ENCODE assay signal across 15 cellular contexts in the genomic region with DNA sequence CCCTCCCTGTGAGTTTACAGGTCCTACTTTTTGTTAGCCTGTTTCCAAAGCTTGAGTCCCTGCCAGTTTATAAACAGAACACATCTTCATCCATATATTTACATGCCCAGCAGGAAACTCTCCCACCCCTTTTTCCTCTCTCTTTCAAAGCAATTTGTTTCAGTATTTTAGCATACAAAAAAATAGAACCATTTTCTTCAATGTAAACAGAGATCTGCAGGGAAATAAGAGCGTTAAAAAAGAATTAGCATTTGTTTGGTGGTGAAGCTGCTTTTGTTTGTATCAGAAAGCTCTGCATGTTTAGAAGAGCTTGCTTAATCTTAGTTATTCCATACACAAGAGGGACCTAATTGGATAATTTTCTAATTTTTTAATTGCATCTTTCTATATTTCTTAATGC.
DNase-seq lines count a peak whose midpoint lies in the region; ATAC-seq and TF ChIP-seq lines count a peak whose summit lies in the region.
"Had no signal": no experiment of that assay in that cellular context is flagged by ENCODE, and none has a peak within 500 bp of the region (broad histone marks: within the 10 kb centered on the region; RNA-seq: fewer than 3 reads in every experiment).

No MANE protein-coding gene starts in this region.

- H3K4me1 ChIP-seq in HUES48 (ENCODE audit: control insufficient read depth, insufficient read depth, low read length) (peaks cover 41% of the 10 kb centered on the region), NT2/D1 (ENCODE audit: insufficient read depth, insufficient read length) (no peaks in the 10 kb centered on the region), iPS-20b (ENCODE audit: insufficient read depth, low read length) (peaks cover 33% of the 10 kb centered on the region; the same call in 1 of the 2 replicates), adrenal gland (replicated peaks in 1 of 2) (no peaks in the 10 kb centered on the region)

- no peak for ATAC-seq in HG02938 (IDR thresholded peaks at IDR 0.05; ENCODE audit: unreplicated experiment)
- no peak for ATAC-seq in HG03095 (IDR thresholded peaks at IDR 0.05; ENCODE audit: unreplicated experiment)

- no peak for TF ChIP-seq CTCF in adrenal gland (IDR thresholded peaks at IDR 0.05)

- peak; percentile 83 for DNase-seq in NCI-H146 (lab: John Stamatoyannopoulos, UW)
- DNase-seq in NT2/D1 (ENCODE audit: low read depth, low spot score): peak; percentile 15
- DNase-seq in adrenal gland: no peak
- DNase-seq: DMS53, KBM-7, MV-4-11, NCI-H1694, NCI-H2171 treated with DMSO at 0.1 percent for 48 hours, NCI-H510A treated with DMSO at 0.1 percent for 48 hours, RPMI8226, SIG-M5 had no signal

- no peak overlapping the region for H3K9ac ChIP-seq in HUES48 (ENCODE audit: low read depth, low read length)
- no peak overlapping the region for H3K9ac ChIP-seq in NT2/D1 (ENCODE audit: insufficient read length, low read depth)
- no peak overlapping the region for H3K9ac ChIP-seq in iPS-20b (ENCODE audit: low read depth, low read length)

- H3K4me3 ChIP-seq in HUES48 (ENCODE audit: low read depth, low read length): 0 out of 2 replicates have a peak overlapping the region, but pooled peaks have one; percentile 2
- no peak overlapping the region for H3K4me3 ChIP-seq in NT2/D1 (ENCODE audit: insufficient read length, low read depth)
- peak overlapping the region; percentile 6; the same call in 1 of the 2 replicates for H3K4me3 ChIP-seq in iPS-20b (ENCODE audit: low read length)
- no peak overlapping the region for H3K4me3 ChIP-seq in adrenal gland

- WGBS in adrenal gland, 4 donors: 29 to 38% (median 33%) methylated on average over 1 of the region's 1 CpG

- no peaks in the 10 kb centered on the region for H3K27me3 ChIP-seq in HUES48 (ENCODE audit: control insufficient read depth, insufficient read depth, low read length)
- no peaks in the 10 kb centered on the region for H3K27me3 ChIP-seq in NT2/D1 (ENCODE audit: insufficient read depth, insufficient read length)
- no peaks in the 10 kb centered on the region for H3K27me3 ChIP-seq in iPS-20b (ENCODE audit: insufficient read depth, low read length)
- H3K27me3 ChIP-seq in adrenal gland: no peaks in the 10 kb centered on the region

- H3K36me3 ChIP-seq in HUES48 (ENCODE audit: control insufficient read depth, insufficient read depth, low read length) (no peaks in the 10 kb centered on the region), NT2/D1 (ENCODE audit: insufficient read depth, insufficient read length, low read length) (no peaks in the 10 kb centered on the region), iPS-20b (ENCODE audit: insufficient read depth, low read depth, low read length) (no peaks in the 10 kb centered on the region), adrenal gland (replicated peaks in 1 of 2) (no peaks in the 10 kb centered on the region)

- H3K9me3 ChIP-seq in HUES48 (ENCODE audit: control insufficient read depth, insufficient read depth, low read length) (no peaks in the 10 kb centered on the region), NT2/D1 (ENCODE audit: insufficient read depth, low read length) (no peaks in the 10 kb centered on the region), iPS-20b (ENCODE audit: insufficient read depth, low read depth, low read length) (no peaks in the 10 kb centered on the region), adrenal gland (replicated peaks in 1 of 3) (no peaks in the 10 kb centered on the region)

- intact Hi-C loops in adrenal gland (cut with DNase I): no loop called here

- TF ChIP-seq POLR2A in adrenal gland (IDR thresholded peaks at IDR 0.05): no peak

- H3K27ac ChIP-seq in HUES48 (ENCODE audit: low read depth, low read length) (peak overlapping the region; percentile 52), iPS-20b (ENCODE audit: low read length) (peak overlapping the region; percentile 36), adrenal gland (no peak overlapping the region)

Comparison
In these comparisons a context has a peak if more than half of its experiments do, and no peak if none do; other contexts are left out.
1. H3K27ac ChIP-seq: peak in HUES48 (single experiment) and iPS-20b (single experiment); none in adrenal gland (0 of 5).
2. H3K4me3 ChIP-seq: peak in HUES48 (single experiment) and iPS-20b (single experiment); none in NT2/D1 (single experiment) and adrenal gland (0 of 4).
3. DNase-seq: peak in NCI-H146 (single experiment) and NT2/D1 (single experiment); none in adrenal gland (0 of 7).